ENCODE assay signal across 18 cellular contexts in genomic region chr12:82638324-82638723, GRCh38. TPM values are rescaled to one million over a fixed set of nuclear protein-coding genes. Genes with fewer than 3 reads are reported as not detected.
DNase-seq lines count a peak whose midpoint lies in the region; ATAC-seq and TF ChIP-seq lines count a peak whose summit lies in the region.
"Had no signal": no experiment of that assay in that cellular context is flagged by ENCODE, and none has a peak within 500 bp of the region (broad histone marks: within the 10 kb centered on the region; RNA-seq: fewer than 3 reads in every experiment).

No MANE protein-coding gene starts in this region.

- TF ChIP-seq CTCF in PC-3 (conservative IDR thresholded peaks at IDR 0.05; ENCODE audit: low read depth, low read length), result no peak

- BruUV-seq in PC-3 (replicated peaks; lab: Mats Ljungman, UMichigan), result no TSS peak

- no peaks in the 10 kb centered on the region for H3K27me3 ChIP-seq in PC-3 (ENCODE audit: low read length)
- H3K27me3 ChIP-seq: ascending aorta, right lobe of liver had no signal

- intact Hi-C loops in PC-3 (cut with micrococcal nuclease), result no loop called here

- H3K4me3 ChIP-seq in PC-3 (ENCODE audit: low read length), result no peak overlapping the region
- H3K4me3 ChIP-seq: ascending aorta, left ventricle myocardium inferior, right lobe of liver had no signal

- H2AFZ ChIP-seq in PC-3 (ENCODE audit: low read length), result 0 out of 2 replicates have a peak overlapping the region, but pooled peaks have one; percentile 22

- no peaks in the 10 kb centered on the region for H4K20me1 ChIP-seq in PC-3 (ENCODE audit: low read length)

- H3K4me1 ChIP-seq in PC-3 (ENCODE audit: insufficient read depth, low read length), result no peaks in the 10 kb centered on the region
- H3K4me1 ChIP-seq: ascending aorta, Caco-2, left ventricle myocardium inferior, right lobe of liver had no signal

- POLR2A ChIA-PET in PC-3 (lab: Charles Lee; ENCODE audit: unreplicated experiment), result no interaction called here

- H3K9me2 ChIP-seq in PC-3 (replicated peaks; ENCODE audit: low read length), result no peaks in the 10 kb centered on the region

- no peak overlapping the region for H3K9ac ChIP-seq in PC-3 (ENCODE audit: low read length)

- no peaks in the 10 kb centered on the region for H3K36me3 ChIP-seq in PC-3 (ENCODE audit: low read depth, low read length)
- H3K36me3 ChIP-seq: ascending aorta, left ventricle myocardium inferior, right lobe of liver had no signal

- no peaks in the 10 kb centered on the region for H3F3A ChIP-seq in PC-3 (ENCODE audit: low read length, unreplicated experiment)

- no peaks in the 10 kb centered on the region for H3K9me3 ChIP-seq in PC-3 (ENCODE audit: low read length)
- H3K9me3 ChIP-seq: Caco-2, right lobe of liver had no signal

- CTCF ChIA-PET in PC-3 (lab: Charles Lee), result no interaction called here

- no peak overlapping the region for H3K4me2 ChIP-seq in PC-3 (ENCODE audit: low read length)

- no peaks in the 10 kb centered on the region for H3K79me2 ChIP-seq in PC-3 (ENCODE audit: low read length)

- DNase-seq in PC-3 (no peak), COLO668 (lab: John Stamatoyannopoulos, UW; ENCODE audit: unreplicated experiment) (no peak), NCI-H1048 (lab: John Stamatoyannopoulos, UW) (no peak), retina (no peak), hypothalamus (lab: John Stamatoyannopoulos, UW) (no peak)
- DNase-seq: Caco-2; central memory CD4-positive, alpha-beta T cell; DND-41; GOT3; left ventricle myocardium inferior; natural killer cell; NCI-H1417 treated with DMSO at 0.1 percent for 48 hours; NCI-H510A; right lobe of liver had no signal

- ATAC-seq in GM18858 (IDR thresholded peaks at IDR 0.05; ENCODE audit: unreplicated experiment) (peak; percentile 53), GM21423 (IDR thresholded peaks at IDR 0.05; ENCODE audit: unreplicated experiment) (peak; percentile 71), HG03342 (IDR thresholded peaks at IDR 0.05; ENCODE audit: unreplicated experiment) (peak; percentile 69), PC-3 (no peak)
- ATAC-seq: natural killer cell, right lobe of liver had no signal

- no peak overlapping the region for H3K27ac ChIP-seq in PC-3 (ENCODE audit: low read length)
- H3K27ac ChIP-seq: ascending aorta, left ventricle myocardium inferior, right lobe of liver had no signal

RNA-seq across cellular contexts. Expression of gene TMTC2, which starts 48.4 kb away (rescaled TPM):
- 10.7 and 17.5 TPM in 2 replicates for total RNA-seq in PC-3 (2014; rRNA removed)
